In genomic region chr7:112449902-112450806, GRCh38 we compare ENCODE assay signal across 8 cellular contexts. TPM values are rescaled to one million over a fixed set of nuclear protein-coding genes. Genes with fewer than 3 reads are reported as not detected.
DNase-seq lines count a peak whose midpoint lies in the region; ATAC-seq and TF ChIP-seq lines count a peak whose summit lies in the region.

IFRD1 (plus strand) TSS chr7:112450460; CDS start chr7:112450689, 229 bp downstream.

- H3K4me3 ChIP-seq in SK-N-SH (ENCODE audit: low read depth in 2 of 2, low read length in 1 of 2) (peak within 1 kb of the TSS; percentile 99 to 100), gastroesophageal sphincter (peak within 1 kb of the TSS; percentile 72 to 87)

- H3K36me3 ChIP-seq in SK-N-SH (replicated peaks in 1 of 2; ENCODE audit: control insufficient read depth in 1 of 2, insufficient read depth in 2 of 2, low read length in 1 of 2) = peaks cover under 1 to 2% of the 10 kb centered on the region in 2 experiments
- no peaks in the 10 kb centered on the region for H3K36me3 ChIP-seq in gastroesophageal sphincter

- TF ChIP-seq EP300 in SK-N-SH (IDR thresholded peaks at IDR 0.05; ENCODE audit: borderline replicate concordance in 1 of 2, low read depth in 1 of 2, low read length in 1 of 2) (no peak), gastroesophageal sphincter (IDR thresholded peaks at IDR 0.05) (no peak)

- TF ChIP-seq CTCF in SK-N-SH (IDR thresholded peaks at IDR 0.05) (no peak), gastroesophageal sphincter (IDR thresholded peaks at IDR 0.05) (peak in 1 of 4 experiments; percentile 25)

- peak; percentile 2; the same call in 1 of the 2 replicates for TF ChIP-seq RAD21 in SK-N-SH (IDR thresholded peaks at IDR 0.05; ENCODE audit: low read length)

- peak; percentile 99 for TF ChIP-seq POLR2A in gastroesophageal sphincter (IDR thresholded peaks at IDR 0.05)

- peak within 1 kb of the TSS; percentile 95 to 99 for H3K27ac ChIP-seq in SK-N-SH (ENCODE audit: low read depth in 2 of 2, low read length in 1 of 2)
- peak within 1 kb of the TSS; percentile 93 to 100 (median 98) for H3K27ac ChIP-seq in gastroesophageal sphincter

- no peaks in the 10 kb centered on the region for H3K9me2 ChIP-seq in SK-N-SH

- WGBS in SK-N-SH (ENCODE audit: low lambda C conversion rate) = 1% methylated on average over 61 of the region's 73 CpGs
- 0% methylated on average over 7 to 12 of the region's 73 CpGs for WGBS in gastroesophageal sphincter (ENCODE audit: low coverage in 1 of 2), 2 donors

- DNase-seq in GM04504 (ENCODE audit: low read depth) (peak; percentile 95), NCI-H1048 (lab: John Stamatoyannopoulos, UW) (peak; percentile 96), SK-N-SH (peak; percentile 98), non-pigmented ciliary epithelial cell (ENCODE audit: low read depth) (peak; percentile 94), superior temporal gyrus (ENCODE audit: extremely low spot score) (peak; percentile 99)
- DNase-seq in activated naive CD4-positive, alpha-beta T cell treated with anti-CD3 and anti-CD28 coated beads, Interleukin-2, amount 50 U/mL, for 16 hours = peak; percentile 98

- CTCF ChIA-PET in SK-N-SH (lab: Yijun Ruan, JAX) = interaction anchor here (0.5 to 2.3 kb wide), 11 partner anchors 11 to 1142 kb away, joined by 3 to 11 read pairs (median 3); partner anchors contain the start of gene LSMEM1

- H2AFZ ChIP-seq in SK-N-SH (ENCODE audit: low read depth) = peak within 1 kb of the TSS; percentile 86

- no peaks in the 10 kb centered on the region for H3K9me3 ChIP-seq in SK-N-SH
- H3K9me3 ChIP-seq in gastroesophageal sphincter = no peaks in the 10 kb centered on the region

- ATAC-seq in HG02571 (IDR thresholded peaks at IDR 0.05; ENCODE audit: unreplicated experiment) (peak; percentile 76), gastroesophageal sphincter (peak; percentile 93)

- H3F3A ChIP-seq in SK-N-SH (replicated peaks; ENCODE audit: insufficient read depth) = peaks cover 20% of the 10 kb centered on the region

- H3K27me3 ChIP-seq in SK-N-SH (ENCODE audit: insufficient read depth) = no peaks in the 10 kb centered on the region
- H3K27me3 ChIP-seq in gastroesophageal sphincter = no peaks in the 10 kb centered on the region

- H3K9ac ChIP-seq in SK-N-SH = peak within 1 kb of the TSS; percentile 99

- peak within 1 kb of the TSS; percentile 86 for H3K4me2 ChIP-seq in SK-N-SH

- H3K79me2 ChIP-seq in SK-N-SH (ENCODE audit: insufficient read depth) = peaks cover 48% of the 10 kb centered on the region

- peaks cover 14 to 24% of the 10 kb centered on the region in 2 experiments; a peak in 3 of 4 replicates for H3K4me1 ChIP-seq in SK-N-SH (ENCODE audit: control insufficient read depth in 1 of 2, insufficient read depth in 2 of 2, low read depth in 1 of 2, low read length in 1 of 2)
- peaks cover 3 to 42% (median 9%) of the 10 kb centered on the region in 3 donors for H3K4me1 ChIP-seq in gastroesophageal sphincter

- POLR2A ChIA-PET in SK-N-SH (lab: Yijun Ruan, JAX) = interaction anchor here (0.6 to 3.2 kb wide), 18 partner anchors 9 to 696 kb away, joined by 3 to 36 read pairs (median 5); partner anchors contain the start of genes DOCK4, GPR85, LSMEM1 and ZNF277

- H4K20me1 ChIP-seq in SK-N-SH (ENCODE audit: insufficient read depth) = peaks cover 42% of the 10 kb centered on the region

TF ChIP-seq in SK-N-SH, 30 proteins besides CTCF, POLR2A, EP300 and RAD21 (continues in another document):
- TF ChIP-seq SMC3 (IDR thresholded peaks at IDR 0.05; ENCODE audit: low read depth, low read length) (no peak), CHD2 (IDR thresholded peaks at IDR 0.05; ENCODE audit: low read length, partially characterized antibody) (peak; percentile 85), POLR2AphosphoS5 (IDR thresholded peaks at IDR 0.05; ENCODE audit: low read depth, low read length) (peak; percentile 100), USF1 (IDR thresholded peaks at IDR 0.05; ENCODE audit: borderline replicate concordance, low read depth) (no peak), MAX (IDR thresholded peaks at IDR 0.05; ENCODE audit: low read depth) (peak; percentile 46; the same call in 1 of the 2 replicates), PBX3 (IDR thresholded peaks at IDR 0.05) (peak; percentile 30; the same call in 1 of the 2 replicates), FOXJ3 (CRISPR knock-in tag; IDR thresholded peaks at IDR 0.05) (no peak), RCOR1 (IDR thresholded peaks at IDR 0.05; ENCODE audit: low read length) (no peak), IRF3 (IDR thresholded peaks at IDR 0.05; ENCODE audit: low read depth, low read length) (0 out of 2 replicates have a peak, but pooled peaks have one; percentile 14), ZBTB33 (IDR thresholded peaks at IDR 0.05; ENCODE audit: borderline replicate concordance, low read depth) (no peak; the same call in 1 of the 2 replicates), TEAD4 (IDR thresholded peaks at IDR 0.05; ENCODE audit: borderline replicate concordance, insufficient read depth) (no peak), NFIC (IDR thresholded peaks at IDR 0.05; ENCODE audit: borderline replicate concordance) (no peak), YY1 (IDR thresholded peaks at IDR 0.05; ENCODE audit: low read depth) (no peak), NRF1 (IDR thresholded peaks at IDR 0.05; ENCODE audit: low read depth, low read length) (no peak), FOSL2 (IDR thresholded peaks at IDR 0.05; ENCODE audit: borderline replicate concordance, low read depth) (no peak), GATA2 (CRISPR knock-in tag; IDR thresholded peaks at IDR 0.05) (no peak), USF2 (IDR thresholded peaks at IDR 0.05; ENCODE audit: borderline replicate concordance, low read depth, low read length) (no peak; the same call in 1 of the 2 replicates), MXI1 (IDR thresholded peaks at IDR 0.05; ENCODE audit: low read depth, low read length) (peak; percentile 61; the same call in 1 of the 2 replicates), SIN3A (IDR thresholded peaks at IDR 0.05; ENCODE audit: borderline replicate concordance, low read depth, low read length) (0 out of 2 replicates have a peak, but pooled peaks have one; percentile 56)

RNA-seq across cellular contexts. Expression of gene IFRD1, which starts in this region (rescaled TPM):
- 31.0 and 39.7 TPM in 2 replicates for polyA plus RNA-seq in SK-N-SH (2012; rRNA removed)
- 33.1 and 38.6 TPM in 2 replicates for polyA plus RNA-seq in SK-N-SH (2012; cell fraction: cytosol; rRNA removed)
- polyA plus RNA-seq in SK-N-SH (2012; cell fraction: nucleus; rRNA removed) = 49.1 and 103 TPM in 2 replicates
- total RNA-seq in gastroesophageal sphincter = 10 to 100 TPM; 36.8 to 78.3 (median 56.5) TPM

Comparison
In these comparisons a context has a peak if more than half of its experiments do, and no peak if none do; other contexts are left out.
1. Peak in every context shown above with its lines: DNase-seq, ATAC-seq, H3K4me3 ChIP-seq and H3K27ac ChIP-seq.